1 cellular context compared by ENCODE assay signal in genomic region chr7:30504347-30505173, GRCh38.
TF ChIP-seq lines count a peak whose summit lies in the region.

TSS of gene GGCT (minus strand) at chr7:30504829. CDS start at chr7:30504709, 120 bp downstream.

TF ChIP-seq in HepG2, 621 proteins besides CTCF, POLR2A, EP300 and RAD21 (continued from another document):
- TF ChIP-seq ARID3A (IDR thresholded peaks at IDR 0.05; ENCODE audit: low read depth, low read length) (no peak), DBP (CRISPR knock-in tag; IDR thresholded peaks at IDR 0.05; ENCODE audit: not compliant biosample characterization) (no peak), ZNF230 (CRISPR knock-in tag; IDR thresholded peaks at IDR 0.05) (0 out of 2 replicates have a peak, but pooled peaks have one; percentile 68), PCBP2 (optimal IDR thresholded peaks at IDR 0.05; ENCODE audit: low read depth, low read length, poor library complexity, severe bottlenecking) (no peak), TFE3 (CRISPR knock-in tag; IDR thresholded peaks at IDR 0.05) (peak; percentile 75; the same call in 1 of the 2 replicates), DRAP1 (CRISPR knock-in tag; IDR thresholded peaks at IDR 0.05) (peak; percentile 88), BCL6 (CRISPR knock-in tag; IDR thresholded peaks at IDR 0.05) (0 out of 2 replicates have a peak, but pooled peaks have one; percentile 4), ZBTB1 (CRISPR knock-in tag; IDR thresholded peaks at IDR 0.05; ENCODE audit: borderline replicate concordance) (no peak), ZNF773 (CRISPR knock-in tag; IDR thresholded peaks at IDR 0.05; ENCODE audit: borderline replicate concordance) (peak; percentile 35; the same call in 1 of the 2 replicates), DNMT3B (CRISPR knock-in tag; conservative IDR thresholded peaks at IDR 0.05) (0 out of 2 replicates have a peak, but pooled peaks have one; percentile 24), TAF1 (CRISPR knock-in tag; IDR thresholded peaks at IDR 0.05) (peak; percentile 82), ZSCAN5A (CRISPR knock-in tag; IDR thresholded peaks at IDR 0.05; ENCODE audit: borderline replicate concordance) (no peak), HNRNPL (IDR thresholded peaks at IDR 0.05; ENCODE audit: low read depth, low read length) (peak; percentile 83), NR2F6 (IDR thresholded peaks at IDR 0.05) (no peak; the same call in 1 of the 2 replicates), NR2F6 (CRISPR knock-in tag; IDR thresholded peaks at IDR 0.05) (no peak), SIX4 (CRISPR knock-in tag; IDR thresholded peaks at IDR 0.05) (no peak), HDAC6 (IDR thresholded peaks at IDR 0.05; ENCODE audit: low read depth, low read length) (no peak), ZNF234 (CRISPR knock-in tag; conservative IDR thresholded peaks at IDR 0.05) (no peak), ZNF280B (CRISPR knock-in tag; IDR thresholded peaks at IDR 0.05; ENCODE audit: borderline replicate concordance) (peak; percentile 32), ZNF616 (CRISPR knock-in tag; IDR thresholded peaks at IDR 0.05; ENCODE audit: low read depth) (0 out of 2 replicates have a peak, but pooled peaks have one; percentile 34), ZNF17 (CRISPR knock-in tag; IDR thresholded peaks at IDR 0.05) (no peak), SNAI1 (CRISPR knock-in tag; IDR thresholded peaks at IDR 0.05; ENCODE audit: borderline replicate concordance) (no peak; the same call in 1 of the 2 replicates), ZSCAN29 (CRISPR knock-in tag; conservative IDR thresholded peaks at IDR 0.05) (0 out of 2 replicates have a peak, but pooled peaks have one; percentile 63), ZNF672 (CRISPR knock-in tag; IDR thresholded peaks at IDR 0.05) (no peak), WIZ (CRISPR knock-in tag; IDR thresholded peaks at IDR 0.05) (no peak), ZBTB43 (CRISPR knock-in tag; conservative IDR thresholded peaks at IDR 0.05) (no peak), ZBTB14 (CRISPR knock-in tag; IDR thresholded peaks at IDR 0.05) (0 out of 2 replicates have a peak, but pooled peaks have one; percentile 41), FOXP1 (IDR thresholded peaks at IDR 0.05) (no peak), FOXP1 (CRISPR knock-in tag; IDR thresholded peaks at IDR 0.05) (no peak), KLF11 (CRISPR knock-in tag; IDR thresholded peaks at IDR 0.05) (no peak), ZNF431 (CRISPR knock-in tag; IDR thresholded peaks at IDR 0.05; ENCODE audit: borderline replicate concordance, low read depth) (no peak; the same call in 1 of the 2 replicates), PREB (CRISPR knock-in tag; IDR thresholded peaks at IDR 0.05) (no peak), SALL1 (CRISPR knock-in tag; IDR thresholded peaks at IDR 0.05) (peak; percentile 65), ZNF124 (CRISPR knock-in tag; IDR thresholded peaks at IDR 0.05) (no peak), ZNF350 (CRISPR knock-in tag; IDR thresholded peaks at IDR 0.05; ENCODE audit: borderline replicate concordance, low read depth) (peak; percentile 64; the same call in 1 of the 2 replicates), HIVEP1 (CRISPR knock-in tag; IDR thresholded peaks at IDR 0.05) (peak; percentile 66), ISL2 (CRISPR knock-in tag; IDR thresholded peaks at IDR 0.05) (peak; percentile 60), HNRNPUL1 (IDR thresholded peaks at IDR 0.05; ENCODE audit: low read depth, low read length) (no peak), CREBL2 (CRISPR knock-in tag; IDR thresholded peaks at IDR 0.05; ENCODE audit: borderline replicate concordance) (0 out of 2 replicates have a peak, but pooled peaks have one; percentile 63), PBX2 (CRISPR knock-in tag; IDR thresholded peaks at IDR 0.05) (peak; percentile 38; the same call in 1 of the 2 replicates), ZNF121 (CRISPR knock-in tag; IDR thresholded peaks at IDR 0.05) (no peak)
